In genomic region chr9:33472171-33472920, GRCh38 we compare ENCODE assay signal across 1 cellular context.
TF ChIP-seq lines count a peak whose summit lies in the region.

No MANE protein-coding gene starts in this region.

TF ChIP-seq in HepG2, 621 proteins besides CTCF, POLR2A, EP300 and RAD21:
- TF ChIP-seq HHEX (CRISPR knock-in tag; IDR thresholded peaks at IDR 0.05) (no peak), ZBED4 (CRISPR knock-in tag; IDR thresholded peaks at IDR 0.05; ENCODE audit: borderline replicate concordance) (no peak), ZNF644 (CRISPR knock-in tag; IDR thresholded peaks at IDR 0.05; ENCODE audit: low read depth) (no peak), ZNF17 (CRISPR knock-in tag; IDR thresholded peaks at IDR 0.05) (no peak), HMGA1 (CRISPR knock-in tag; conservative IDR thresholded peaks at IDR 0.05) (no peak), KIAA2018 (CRISPR knock-in tag; IDR thresholded peaks at IDR 0.05; ENCODE audit: borderline replicate concordance) (no peak), ZNF331 (CRISPR knock-in tag; IDR thresholded peaks at IDR 0.05) (no peak), ZNF513 (CRISPR knock-in tag; conservative IDR thresholded peaks at IDR 0.05) (no peak), TFDP1 (CRISPR knock-in tag; IDR thresholded peaks at IDR 0.05; ENCODE audit: borderline replicate concordance) (no peak), ZKSCAN1 (IDR thresholded peaks at IDR 0.05; ENCODE audit: low read length) (no peak), PPARG (CRISPR knock-in tag; conservative IDR thresholded peaks at IDR 0.05) (no peak), ZNF547 (CRISPR knock-in tag; IDR thresholded peaks at IDR 0.05) (no peak), ZBTB25 (CRISPR knock-in tag; IDR thresholded peaks at IDR 0.05) (no peak), FOSL2 (CRISPR knock-in tag; IDR thresholded peaks at IDR 0.05) (no peak), NBN (conservative IDR thresholded peaks at IDR 0.05) (no peak), ZNF768 (CRISPR knock-in tag; IDR thresholded peaks at IDR 0.05) (no peak), MEIS1 (CRISPR knock-in tag; IDR thresholded peaks at IDR 0.05; ENCODE audit: borderline replicate concordance) (no peak), ZNF3 (CRISPR knock-in tag; IDR thresholded peaks at IDR 0.05) (no peak), ZFP36L1 (CRISPR knock-in tag; IDR thresholded peaks at IDR 0.05) (no peak)
